In the genomic region with DNA sequence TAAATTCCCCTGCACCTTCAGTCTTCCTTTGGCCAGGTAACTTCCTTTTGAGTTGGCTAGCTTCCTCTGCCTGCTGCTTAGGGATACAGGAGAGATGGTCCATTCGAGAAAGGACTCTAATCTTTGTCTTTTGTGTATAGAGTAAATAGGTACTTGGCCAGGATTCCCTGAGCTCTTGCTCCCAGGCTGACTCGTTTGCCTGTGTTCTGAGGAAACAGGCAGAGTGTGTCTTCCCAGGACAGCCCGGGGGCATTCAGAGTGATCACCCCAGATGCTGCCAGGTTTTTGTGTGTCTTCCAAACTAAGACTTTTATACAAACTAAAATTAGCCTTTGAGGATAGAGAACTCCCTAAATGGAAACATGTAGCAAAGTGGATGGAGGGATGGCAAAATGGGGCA, we compare ENCODE assay signal across 17 cellular contexts. TPM values are rescaled to one million over a fixed set of nuclear protein-coding genes. Genes with fewer than 3 reads are reported as not detected.
DNase-seq lines count a peak whose midpoint lies in the region; ATAC-seq and TF ChIP-seq lines count a peak whose summit lies in the region.
"Had no signal": no experiment of that assay in that cellular context is flagged by ENCODE, and none has a peak within 500 bp of the region (broad histone marks: within the 10 kb centered on the region; RNA-seq: fewer than 3 reads in every experiment).

No MANE protein-coding gene starts in this region.

- no peak overlapping the region for H3K27ac Mint-ChIP-seq in MCF 10A (ENCODE audit: low read depth, unreplicated experiment)
- no peak overlapping the region for H3K27ac Mint-ChIP-seq in effector memory CD8-positive, alpha-beta T cell
- H3K27ac Mint-ChIP-seq: CD14-positive monocyte; CD4-positive, alpha-beta memory T cell; IgD-negative memory B cell had no signal

- peaks cover 11% of the 10 kb centered on the region for H3K27me3 Mint-ChIP-seq in MCF 10A (ENCODE audit: insufficient read depth, unreplicated experiment)
- peaks cover 0 to 30% of the 10 kb centered on the region in 2 donors for H3K27me3 Mint-ChIP-seq in effector memory CD8-positive, alpha-beta T cell

- in situ Hi-C loops in mammary epithelial cell (cut with MboI; ENCODE audit: low sequenced_read_pairs in 2 of 2): no loop called here

- POLR2A ChIA-PET in MCF 10A (lab: Yijun Ruan, JAX): no interaction called here

- no peak for ATAC-seq in effector memory CD8-positive, alpha-beta T cell (replicated peaks)
- ATAC-seq in GM19351 (IDR thresholded peaks at IDR 0.05; ENCODE audit: unreplicated experiment): no peak
- ATAC-seq: HepG2 had no signal

- DNase-seq in MCF 10A (ENCODE audit: unreplicated experiment): peak; percentile 13
- no peak for DNase-seq in mammary epithelial cell
- peak; percentile 64 for DNase-seq in LNCaP clone FGC (ENCODE audit: low read depth)
- peak; percentile 20 for DNase-seq in epithelial cell of prostate (ENCODE audit: low read depth, low spot score)
- DNase-seq in effector memory CD8-positive, alpha-beta T cell: no peak
- DNase-seq in NCI-H524 (lab: John Stamatoyannopoulos, UW): no peak
- DNase-seq: 8988T; Calu3; CD4-positive, alpha-beta memory T cell; DMS79 treated with DMSO at 0.1 percent for 48 hours; GOT3; H7 had no signal

- dilution Hi-C loops in mammary epithelial cell (cut with HindIII; ENCODE audit: low sequenced_read_pairs): no loop called here

- no peaks in the 10 kb centered on the region for H4K20me1 ChIP-seq in mammary epithelial cell (ENCODE audit: insufficient read depth, low read length)
- H4K20me1 ChIP-seq: BLaER1 had no signal

- H3K9me3 ChIP-seq in mammary epithelial cell (replicated peaks; ENCODE audit: insufficient read depth, low read length): no peaks in the 10 kb centered on the region
- H3K9me3 ChIP-seq: BLaER1 had no signal

- intact Hi-C loops in MCF 10A (cut with micrococcal nuclease) (no loop called here), mammary epithelial cell (cut with micrococcal nuclease) (no loop called here)

- CTCF ChIA-PET in MCF 10A (lab: Yijun Ruan, JAX): interaction anchor here (0.5 to 0.6 kb wide), 2 partner anchors 17 to 602 kb away, joined by 3 read pairs; no protein-coding TSS in a partner anchor
- CTCF ChIA-PET in mammary epithelial cell (lab: Charles Lee; ENCODE audit: low non-redundant PET): no interaction called here

- H3K27me3 ChIP-seq in mammary epithelial cell (ENCODE audit: insufficient read depth, low read length): no peaks in the 10 kb centered on the region
- H3K27me3 ChIP-seq: BLaER1 had no signal

- TF ChIP-seq CTCF in MCF 10A (IDR thresholded peaks at IDR 0.05; ENCODE audit: unreplicated experiment) (no peak), mammary epithelial cell (conservative IDR thresholded peaks at IDR 0.05 in 1 of 2, IDR thresholded peaks at IDR 0.05 in 1 of 2; ENCODE audit: extremely low read depth in 1 of 2, insufficient read depth in 1 of 2, low read depth in 1 of 2, low read length in 2 of 2) (no peak), LNCaP clone FGC (IDR thresholded peaks at IDR 0.05; ENCODE audit: control insufficient read depth, extremely low read depth, insufficient read depth) (no peak)

- no peaks in the 10 kb centered on the region for H3K36me3 ChIP-seq in mammary epithelial cell (ENCODE audit: insufficient read depth, low read length)
- H3K36me3 ChIP-seq: BLaER1 had no signal

- no peak overlapping the region for H3K4me3 ChIP-seq in mammary epithelial cell (replicated peaks in 1 of 3; ENCODE audit: insufficient read depth in 1 of 3, low read depth in 2 of 3, low read length in 3 of 3)
- H3K4me3 ChIP-seq in LNCaP clone FGC (ENCODE audit: low read depth, low read length): peak overlapping the region; percentile 3; the same call in 1 of the 2 replicates
- H3K4me3 ChIP-seq: BLaER1 had no signal

- BruUV-seq in MCF 10A (replicated peaks; lab: Mats Ljungman, UMichigan) (no TSS peak), mammary epithelial cell (replicated peaks; lab: Mats Ljungman, UMichigan) (no TSS peak)

- H2AFZ ChIP-seq in mammary epithelial cell (ENCODE audit: low read depth, low read length): no peak overlapping the region

- H3K27ac ChIP-seq in mammary epithelial cell (ENCODE audit: insufficient read depth, low read depth, low read length) (no peak overlapping the region), epithelial cell of prostate (no peak overlapping the region)
- H3K27ac ChIP-seq: BLaER1 had no signal

- no peak overlapping the region for H3K9ac ChIP-seq in mammary epithelial cell (ENCODE audit: insufficient read depth, low read length)
- H3K9ac ChIP-seq: BLaER1 had no signal

- H3K4me1 Mint-ChIP-seq in MCF 10A (ENCODE audit: insufficient read depth, unreplicated experiment): no peaks in the 10 kb centered on the region
- no peaks in the 10 kb centered on the region for H3K4me1 Mint-ChIP-seq in effector memory CD8-positive, alpha-beta T cell (ENCODE audit: low read depth in 2 of 2)
- H3K4me1 Mint-ChIP-seq: CD14-positive monocyte; CD4-positive, alpha-beta memory T cell; IgD-negative memory B cell had no signal

- H3K9me3 Mint-ChIP-seq in MCF 10A (ENCODE audit: unreplicated experiment): no peaks in the 10 kb centered on the region
- peaks cover 0 to 2% of the 10 kb centered on the region in 2 donors for H3K9me3 Mint-ChIP-seq in effector memory CD8-positive, alpha-beta T cell

- H3K4me2 ChIP-seq in mammary epithelial cell (ENCODE audit: insufficient read depth, low read depth, low read length): no peak overlapping the region
- H3K4me2 ChIP-seq: BLaER1 had no signal

- H3K36me3 Mint-ChIP-seq in MCF 10A (ENCODE audit: insufficient read depth, unreplicated experiment): no peaks in the 10 kb centered on the region
- no peaks in the 10 kb centered on the region for H3K36me3 Mint-ChIP-seq in effector memory CD8-positive, alpha-beta T cell (ENCODE audit: insufficient read depth)
- H3K36me3 Mint-ChIP-seq: CD14-positive monocyte; CD4-positive, alpha-beta memory T cell; IgD-negative memory B cell had no signal

- no peak overlapping the region for H3K4me3 Mint-ChIP-seq in MCF 10A (ENCODE audit: unreplicated experiment)
- H3K4me3 Mint-ChIP-seq in effector memory CD8-positive, alpha-beta T cell: no peak overlapping the region
- H3K4me3 Mint-ChIP-seq: CD14-positive monocyte; CD4-positive, alpha-beta memory T cell; IgD-negative memory B cell had no signal

- WGBS in mammary epithelial cell (ENCODE audit: low coverage, missing lambda C conversion rate): 0% methylated on average over 3 of the region's 3 CpGs

- no peaks in the 10 kb centered on the region for H3K4me1 ChIP-seq in mammary epithelial cell (ENCODE audit: insufficient read depth, low read length)
- H3K4me1 ChIP-seq: BLaER1 had no signal

- no peaks in the 10 kb centered on the region for H3K79me2 ChIP-seq in mammary epithelial cell (ENCODE audit: insufficient read depth, low read length)

RNA-seq across cellular contexts. Expression of a gene that starts 39.5 kb away (rescaled TPM):
- total RNA-seq in MCF 10A (2022): not detected in 2 replicates
- total RNA-seq in mammary epithelial cell: under 1 TPM in 1 of 2 donors, not detected in 1; 0.50 TPM
- not detected for polyA plus RNA-seq in mammary epithelial cell
- not detected for polyA minus RNA-seq in mammary epithelial cell
- total RNA-seq: Calu3; CD4-positive, alpha-beta memory T cell; HepG2 had no signal
- polyA plus RNA-seq: CD14-positive monocyte; CD4-positive, alpha-beta memory T cell; HepG2; IgD-negative memory B cell had no signal

Comparison
In these comparisons a context has a peak if more than half of its experiments do, and no peak if none do; other contexts are left out.
1. DNase-seq: peak in MCF 10A (single experiment), LNCaP clone FGC (single experiment) and epithelial cell of prostate (single experiment); none in mammary epithelial cell (single experiment), effector memory CD8-positive, alpha-beta T cell (0 of 3) and NCI-H524 (0 of 2).